ENCODE assay signal across 12 cellular contexts in genomic region chr10:52318822-52319464, GRCh38. TPM values are rescaled to one million over a fixed set of nuclear protein-coding genes. Genes with fewer than 3 reads are reported as not detected.
A peak's percentile ranks its signal among the peaks of the same experiment; 100 is the strongest.
DNase-seq lines count a peak whose midpoint lies in the region; ATAC-seq and TF ChIP-seq lines count a peak whose summit lies in the region.
"Had no signal": no experiment of that assay in that cellular context is flagged by ENCODE, and none has a peak within 500 bp of the region (broad histone marks: within the 10 kb centered on the region; RNA-seq: fewer than 3 reads in every experiment).

No MANE protein-coding gene starts in this region.

- H3K27ac Mint-ChIP-seq in Caco-2 (ENCODE audit: unreplicated experiment), result peak overlapping the region; percentile 70

- TF ChIP-seq POLR2A in suprapubic skin (IDR thresholded peaks at IDR 0.05) (no peak), body of pancreas (IDR thresholded peaks at IDR 0.05) (no peak)

- H3K36me3 Mint-ChIP-seq in Caco-2 (ENCODE audit: insufficient read depth, unreplicated experiment), result peaks cover 85% of the 10 kb centered on the region

- H3K9me3 Mint-ChIP-seq in Caco-2 (ENCODE audit: unreplicated experiment), result no peaks in the 10 kb centered on the region

- H3K79me1 ChIP-seq in neuronal stem cell (ENCODE audit: low read depth, low read length), result no peaks in the 10 kb centered on the region

- H3K4me1 ChIP-seq in Caco-2 (peaks cover 43% of the 10 kb centered on the region), neuronal stem cell (ENCODE audit: control insufficient read depth in 2 of 2, insufficient read depth in 1 of 2, low read depth in 1 of 2, low read length in 2 of 2) (peaks cover 0 to 3% of the 10 kb centered on the region in 2 donors), suprapubic skin (peaks cover 9% of the 10 kb centered on the region), body of pancreas (peaks cover 8% of the 10 kb centered on the region)
- H3K4me1 ChIP-seq: HAP-1 had no signal

- TF ChIP-seq EP300 in suprapubic skin (IDR thresholded peaks at IDR 0.05), result no peak

- H3K14ac ChIP-seq in neuronal stem cell (ENCODE audit: low read length), result no peak overlapping the region

- POLR2A ChIA-PET in Caco-2 (lab: Charles Lee), result interaction anchor here (0.9 kb wide), 1 partner anchor 169 kb away, joined by 4 read pairs; no protein-coding TSS in a partner anchor

- no peak overlapping the region for H2BK12ac ChIP-seq in neuronal stem cell (ENCODE audit: low read length)

- H2AK5ac ChIP-seq in neuronal stem cell (ENCODE audit: low read depth, low read length), result no peak overlapping the region

- H3K27me3 Mint-ChIP-seq in Caco-2 (ENCODE audit: insufficient read depth, unreplicated experiment), result no peaks in the 10 kb centered on the region

- H3K4me3 ChIP-seq in Caco-2 (ENCODE audit: low read depth, low read length) (no peak overlapping the region), neuronal stem cell (ENCODE audit: low read length in 2 of 2) (no peak overlapping the region), suprapubic skin (no peak overlapping the region), body of pancreas (no peak overlapping the region)
- H3K4me3 ChIP-seq: colonic mucosa, HAP-1 had no signal

- no peak overlapping the region for H3K4ac ChIP-seq in neuronal stem cell (ENCODE audit: low read length)

- intact Hi-C loops in Caco-2 (cut with micrococcal nuclease; ENCODE audit: unreplicated experiment), result loop anchor here (1.0 kb wide), 4 partner anchors 35 to 133 kb away; no protein-coding TSS in a partner anchor
- intact Hi-C loops in body of pancreas (cut with DNase I), result no loop called here

- peaks cover 3% of the 10 kb centered on the region; the same call in 1 of the 2 replicates for H3K36me3 ChIP-seq in Caco-2 (ENCODE audit: control insufficient read depth, insufficient read depth, low read length)
- H3K36me3 ChIP-seq in neuronal stem cell (replicated peaks in 1 of 2; ENCODE audit: control insufficient read depth in 2 of 2, insufficient read depth in 2 of 2, low read length in 2 of 2), result no peaks in the 10 kb centered on the region
- H3K36me3 ChIP-seq in suprapubic skin, result no peaks in the 10 kb centered on the region
- H3K36me3 ChIP-seq in body of pancreas (replicated peaks in 1 of 2; ENCODE audit: insufficient read depth in 1 of 2, low read depth in 2 of 2), result no peaks in the 10 kb centered on the region
- H3K36me3 ChIP-seq: colonic mucosa, HAP-1 had no signal

- no peaks in the 10 kb centered on the region for H3K27me3 ChIP-seq in Caco-2 (replicated peaks; ENCODE audit: control insufficient read depth, insufficient read depth, low read length)
- peaks cover 0 to 25% (median 7%) of the 10 kb centered on the region in 3 experiments for H3K27me3 ChIP-seq in neuronal stem cell (ENCODE audit: control insufficient read depth in 3 of 3, insufficient read depth in 3 of 3, low read depth in 1 of 3, low read length in 3 of 3)
- H3K27me3 ChIP-seq in suprapubic skin, result peaks cover 12% of the 10 kb centered on the region
- H3K27me3 ChIP-seq in body of pancreas, result no peaks in the 10 kb centered on the region

- TF ChIP-seq CTCF in Caco-2 (IDR thresholded peaks at IDR 0.05; ENCODE audit: insufficient read depth in 1 of 2, low read depth in 1 of 2, low read length in 1 of 2, severe bottlenecking in 1 of 2, unreplicated experiment in 1 of 2), result no peak
- TF ChIP-seq CTCF in suprapubic skin (IDR thresholded peaks at IDR 0.05), result no peak
- TF ChIP-seq CTCF in body of pancreas (IDR thresholded peaks at IDR 0.05), result no peak

- H3K9me3 ChIP-seq in Caco-2 (no peaks in the 10 kb centered on the region), neuronal stem cell (replicated peaks in 1 of 2; ENCODE audit: control insufficient read depth in 2 of 2, insufficient read depth in 1 of 2, low read depth in 1 of 2, low read length in 2 of 2) (no peaks in the 10 kb centered on the region), suprapubic skin (no peaks in the 10 kb centered on the region), body of pancreas (no peaks in the 10 kb centered on the region)
- H3K9me3 ChIP-seq: colonic mucosa, HAP-1 had no signal

- no peak overlapping the region for H3K4me2 ChIP-seq in neuronal stem cell (ENCODE audit: insufficient read depth, low read length, poor library complexity, severe bottlenecking)

- WGBS in neuronal stem cell (ENCODE audit: extremely low coverage in 2 of 2, insufficient read length in 2 of 2, insufficient replicate concordance in 1 of 2), 2 donors, result no CpG with 5 or more reads among the region's 7 CpGs
- 63% methylated on average over 7 of the region's 7 CpGs for WGBS in suprapubic skin
- WGBS in body of pancreas, 2 donors, result 71 to 75% methylated on average over 7 of the region's 7 CpGs

- BruUV-seq in Caco-2 (replicated peaks; lab: Mats Ljungman, UMichigan), result no TSS peak

- no peak overlapping the region for H4K8ac ChIP-seq in neuronal stem cell (ENCODE audit: low read depth, low read length)

- no peak for ATAC-seq in body of pancreas

- peak in 1 of 2 experiments; percentile 63 for DNase-seq in Caco-2
- peak; percentile 96 for DNase-seq in NCI-H226
- peak; percentile 16 to 90 for DNase-seq in dermis microvascular lymphatic vessel endothelial cell (ENCODE audit: low read depth in 2 of 2)
- DNase-seq in neuronal stem cell (ENCODE audit: low spot score), result no peak
- DNase-seq in COLO668 (lab: John Stamatoyannopoulos, UW; ENCODE audit: unreplicated experiment), result no peak
- DNase-seq in suprapubic skin (ENCODE audit: low spot score in 2 of 2), result no peak
- no peak for DNase-seq in activated T-cell treated with anti-CD3 and anti-CD28 coated beads, Interleukin-2, amount 50 U/mL, for 1 hour
- DNase-seq in body of pancreas, result no peak
- DNase-seq: activated CD8-positive, alpha-beta memory T cell treated with anti-CD3 and anti-CD28 coated beads, Interleukin-2, amount 50 U/mL, for 4 hours; colonic mucosa; DMS79 had no signal

- no peak overlapping the region for H2BK5ac ChIP-seq in neuronal stem cell (ENCODE audit: low read length)

- H3K4me3 Mint-ChIP-seq in Caco-2 (ENCODE audit: unreplicated experiment), result peak overlapping the region; percentile 96

- no peak overlapping the region for H4K91ac ChIP-seq in neuronal stem cell (ENCODE audit: low read depth, low read length, poor library complexity)

- no peak overlapping the region for H3K23ac ChIP-seq in neuronal stem cell (ENCODE audit: low read depth, low read length, poor library complexity)

- CTCF ChIA-PET in Caco-2 (lab: Charles Lee), result interaction anchor here (0.8 to 1.2 kb wide), 3 partner anchors 147 to 169 kb away, joined by 3 read pairs; no protein-coding TSS in a partner anchor

- peak overlapping the region; percentile 88 for H2AFZ ChIP-seq in neuronal stem cell (ENCODE audit: low read length)

- H2BK15ac ChIP-seq in neuronal stem cell (ENCODE audit: low read length), result no peak overlapping the region

- H3K27ac ChIP-seq in neuronal stem cell (replicated peaks; ENCODE audit: low read length), result no peak overlapping the region
- no peak overlapping the region for H3K27ac ChIP-seq in suprapubic skin
- H3K27ac ChIP-seq in body of pancreas, result no peak overlapping the region
- H3K27ac ChIP-seq: colonic mucosa had no signal

- H3K9ac ChIP-seq in neuronal stem cell (ENCODE audit: low read depth, low read length, poor library complexity), result no peak overlapping the region

- H2BK120ac ChIP-seq in neuronal stem cell (ENCODE audit: low read depth, low read length), result no peak overlapping the region

- no peak overlapping the region for H3K18ac ChIP-seq in neuronal stem cell (ENCODE audit: low read length)

- peaks cover 37% of the 10 kb centered on the region for H3K4me1 Mint-ChIP-seq in Caco-2 (ENCODE audit: low read depth, unreplicated experiment)

RNA-seq across cellular contexts. Expression of gene DKK1, which starts 4.9 kb away (rescaled TPM):
- total RNA-seq in Caco-2 (2022) (1,709 and 1,866 TPM in 2 replicates), dermis microvascular lymphatic vessel endothelial cell (11.8 and 12.7 TPM in 2 replicates), suprapubic skin (10 to 100 TPM; 12.7 to 18.5 (median 15.8) TPM), body of pancreas (not detected)
- polyA plus RNA-seq in neuronal stem cell (2013, experiment 1 of 2), result not detected
- 0.01 TPM for polyA plus RNA-seq in neuronal stem cell (2013, experiment 2 of 2)

Comparison
In these comparisons a context has a peak if more than half of its experiments do, and no peak if none do; other contexts are left out.
1. DNase-seq: peak in NCI-H226 (single experiment) and dermis microvascular lymphatic vessel endothelial cell (2 of 2); none in neuronal stem cell (single experiment), COLO668 (single experiment), suprapubic skin (0 of 2), activated T-cell treated with anti-CD3 and anti-CD28 coated beads, Interleukin-2, amount 50 U/mL, for 1 hour (single experiment) and body of pancreas (0 of 4).
2. RNA of gene DKK1, which starts 4.9 kb away (total RNA-seq): 1,709 to 1,866 TPM in Caco-2; 12.7 to 18.5 TPM in suprapubic skin, 11.8 to 12.7 TPM in dermis microvascular lymphatic vessel endothelial cell and not detected in body of pancreas; every median in the first group is over 10 times any median in the second.